ENCODE assay signal across 9 cellular contexts in genomic region chr10:30431435-30431911, GRCh38. TPM values are rescaled to one million over a fixed set of nuclear protein-coding genes. Genes with fewer than 3 reads are reported as not detected.
DNase-seq lines count a peak whose midpoint lies in the region; ATAC-seq and TF ChIP-seq lines count a peak whose summit lies in the region.
"Had no signal": no experiment of that assay in that cellular context is flagged by ENCODE, and none has a peak within 500 bp of the region (broad histone marks: within the 10 kb centered on the region; RNA-seq: fewer than 3 reads in every experiment).

No MANE protein-coding gene starts in this region.

- 39 to 68% methylated on average over 17 of the region's 17 CpGs for WGBS in tibial nerve, 2 donors

- no peaks in the 10 kb centered on the region for H3K27me3 ChIP-seq in breast epithelium
- no peaks in the 10 kb centered on the region for H3K27me3 ChIP-seq in tibial nerve
- H3K27me3 ChIP-seq: SJSA1 had no signal

- H3K9me3 ChIP-seq in breast epithelium, result no peaks in the 10 kb centered on the region
- H3K9me3 ChIP-seq in mucosa of descending colon, result no peaks in the 10 kb centered on the region
- H3K9me3 ChIP-seq in tibial nerve, result no peaks in the 10 kb centered on the region
- H3K9me3 ChIP-seq: SJSA1 had no signal

- H3K4me1 ChIP-seq in breast epithelium, result peaks cover 0 to 7% of the 10 kb centered on the region in 2 donors
- peaks cover 24% of the 10 kb centered on the region for H3K4me1 ChIP-seq in mucosa of descending colon (ENCODE audit: low read depth)
- H3K4me1 ChIP-seq in tibial nerve, result peaks cover 0 to 27% (median 20%) of the 10 kb centered on the region in 4 donors

- TF ChIP-seq POLR2A in breast epithelium (IDR thresholded peaks at IDR 0.05), result no peak
- peak in 1 of 2 donors; percentile 45 for TF ChIP-seq POLR2A in tibial nerve (IDR thresholded peaks at IDR 0.05)

- peak in 1 of 2 donors; percentile 65 for TF ChIP-seq EP300 in tibial nerve (IDR thresholded peaks at IDR 0.05)

- peak overlapping the region; percentile 13 to 57 (median 20) for H3K4me3 ChIP-seq in breast epithelium
- no peak overlapping the region for H3K4me3 ChIP-seq in mucosa of descending colon
- peak overlapping the region in 1 of 4 donors; percentile 23 for H3K4me3 ChIP-seq in tibial nerve
- H3K4me3 ChIP-seq: SJSA1 had no signal

- TF ChIP-seq CTCF in breast epithelium (IDR thresholded peaks at IDR 0.05) (no peak), mucosa of descending colon (IDR thresholded peaks at IDR 0.05) (no peak), tibial nerve (IDR thresholded peaks at IDR 0.05) (no peak)

- H3K36me3 ChIP-seq in breast epithelium (no peaks in the 10 kb centered on the region), mucosa of descending colon (ENCODE audit: low read depth) (no peaks in the 10 kb centered on the region), tibial nerve (no peaks in the 10 kb centered on the region)

- intact Hi-C loops in breast epithelium (cut with DNase I; ENCODE audit: low total_unique reads), result loop anchor here (5.0 kb wide), 1 partner anchor 539 kb away; no protein-coding TSS in a partner anchor
- intact Hi-C loops in mucosa of descending colon (cut with DNase I, micrococcal nuclease), result no loop called here

- ATAC-seq in mucosa of descending colon, result peak; percentile 29
- no peak for ATAC-seq in GM21619 (IDR thresholded peaks at IDR 0.05; ENCODE audit: unreplicated experiment)

- H3K27ac ChIP-seq in breast epithelium (peak overlapping the region; percentile 86 to 100), tibial nerve (peak overlapping the region; percentile 65 to 100 (median 86))
- H3K27ac ChIP-seq: SJSA1 had no signal

- peak; percentile 43 for DNase-seq in NCI-H82 (lab: John Stamatoyannopoulos, UW)
- DNase-seq in NCI-H82 treated with DMSO at 0.1 percent for 48 hours (lab: John Stamatoyannopoulos, UW; ENCODE audit: unreplicated experiment), result no peak
- DNase-seq in breast epithelium (ENCODE audit: low spot score in 2 of 2), result no peak
- DNase-seq in mucosa of descending colon, result peak; percentile 66 to 82 (median 70)
- peak in 1 of 2 donors; percentile 49 for DNase-seq in tibial nerve (ENCODE audit: low spot score in 2 of 2)
- DNase-seq in NCI-H2227 treated with DMSO at 0.1 percent for 48 hours (lab: John Stamatoyannopoulos, UW), result no peak
- DNase-seq in stimulated activated CD4-positive, alpha-beta T cell treated with anti-CD3 and anti-CD28 coated beads, Interleukin-2, amount 100 ng/mL, for 48 hours, result no peak

RNA-seq across cellular contexts. Expression of gene MAP3K8, which starts 2.5 kb away (rescaled TPM):
- total RNA-seq in breast epithelium (10 to 100 TPM; 34.4 to 45.9 (median 40.2) TPM), mucosa of descending colon (10 to 100 TPM; 12.3 to 20.3 (median 18.1) TPM), tibial nerve (10 to 100 TPM; 44.7 to 74.1 (median 56.2) TPM)

Comparison
In these comparisons a context has a peak if more than half of its experiments do, and no peak if none do; other contexts are left out.
1. DNase-seq: peak in NCI-H82 (single experiment) and mucosa of descending colon (3 of 3); none in NCI-H82 treated with DMSO at 0.1 percent for 48 hours (single experiment), breast epithelium (0 of 2), NCI-H2227 treated with DMSO at 0.1 percent for 48 hours (single experiment) and stimulated activated CD4-positive, alpha-beta T cell treated with anti-CD3 and anti-CD28 coated beads, Interleukin-2, amount 100 ng/mL, for 48 hours (0 of 2).